ENCODE assay signal across 10 cellular contexts in the genomic region with DNA sequence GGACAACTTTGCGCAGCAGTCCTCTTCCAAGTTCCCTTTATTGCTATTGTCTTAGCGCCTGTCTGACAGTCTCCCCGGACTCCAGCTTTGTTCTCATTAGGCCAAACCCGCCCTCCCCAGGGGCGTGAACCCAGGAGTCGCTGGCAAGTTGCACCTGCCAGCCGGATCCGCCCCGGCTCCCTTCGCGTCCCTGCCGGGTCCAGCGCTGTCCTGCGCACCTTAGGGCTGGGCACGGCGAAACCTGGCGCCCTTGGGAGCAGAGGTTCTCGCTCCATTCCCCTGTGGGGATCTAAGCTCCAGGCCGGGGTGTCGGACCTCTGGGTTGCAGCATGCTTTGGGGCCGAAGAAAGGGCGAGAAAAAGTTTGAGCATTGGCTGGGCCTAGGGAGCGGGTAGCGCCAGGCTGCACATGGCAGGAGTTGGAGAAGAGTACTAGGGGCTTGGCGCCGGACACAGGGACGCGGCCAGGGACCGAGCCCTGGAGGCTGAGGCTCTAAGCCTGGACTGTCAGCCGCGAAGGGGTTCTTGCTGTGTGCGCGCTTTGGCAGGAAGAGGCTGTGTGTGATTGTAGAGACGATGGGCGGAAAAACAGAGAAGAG.
A peak's percentile ranks its signal among the peaks of the same experiment; 100 is the strongest.
DNase-seq lines count a peak whose midpoint lies in the region; ATAC-seq, FAIRE-seq and TF ChIP-seq lines count a peak whose summit lies in the region.
"Had no signal": no experiment of that assay in that cellular context is flagged by ENCODE, and none has a peak within 500 bp of the region (broad histone marks: within the 10 kb centered on the region; RNA-seq: fewer than 3 reads in every experiment).

No MANE protein-coding gene starts in this region.

- in situ Hi-C loops in HepG2 (cut with HindIII; ENCODE audit: extremely low pct_ligation_motif_present, low pct_unique_long_range_greater_than_20kb) = no loop called here

- H3K36me3 Mint-ChIP-seq in mesothelial cell of epicardium = no peaks in the 10 kb centered on the region

- no peak overlapping the region for H2AFZ ChIP-seq in HepG2 (ENCODE audit: low read length)

- TF ChIP-seq POLR2A in HepG2 (IDR thresholded peaks at IDR 0.05; ENCODE audit: insufficient read depth in 1 of 2, low read depth in 2 of 2, low read length in 2 of 2) = no peak

- FAIRE-seq in HepG2 (lab: Jason Lieb, UNC) = no peak
- FAIRE-seq: G401.6, K562 had no signal

- no peak for DNase-seq in HepG2 (ENCODE audit: low spot score)
- peak; percentile 20 to 49 for DNase-seq in mesothelial cell of epicardium (ENCODE audit: low spot score in 2 of 2, unreplicated experiment in 2 of 2)
- peak in 1 of 2 donors; percentile 73 for DNase-seq in aorta
- no peak for DNase-seq in RWPE1 (ENCODE audit: low spot score)

- H3K4me1 Mint-ChIP-seq in mesothelial cell of epicardium = peaks cover 20% of the 10 kb centered on the region

- H3K9me3 Mint-ChIP-seq in mesothelial cell of epicardium = no peaks in the 10 kb centered on the region

- peaks cover 25% of the 10 kb centered on the region for H3K27me3 Mint-ChIP-seq in mesothelial cell of epicardium (ENCODE audit: low read depth)

- POLR2A ChIA-PET in HepG2 (lab: Yijun Ruan, JAX) = no interaction called here
- POLR2A ChIA-PET in RWPE1 (lab: Yijun Ruan, JAX; ENCODE audit: low non-redundant PET) = no interaction called here

- H3K27ac Mint-ChIP-seq in mesothelial cell of epicardium = peak overlapping the region; percentile 13

- peak overlapping the region; percentile 26 to 53 (median 27) for H3K4me3 ChIP-seq in liver (ENCODE audit: low read depth in 1 of 3, low read length in 3 of 3)
- H3K4me3 ChIP-seq in HepG2 (replicated peaks in 1 of 3; ENCODE audit: insufficient read depth in 1 of 3, low read depth in 2 of 3, low read length in 3 of 3) = no peak overlapping the region
- peak overlapping the region; percentile 46 for H3K4me3 ChIP-seq in ectodermal cell (ENCODE audit: insufficient read depth, low read depth, low read length)
- peak overlapping the region; percentile 32 to 39 for H3K4me3 ChIP-seq in aorta (ENCODE audit: low read length in 2 of 2)
- H3K4me3 ChIP-seq: K562 had no signal

- intact Hi-C loops in HepG2 (cut with micrococcal nuclease; ENCODE audit: unreplicated experiment) (no loop called here), aorta (cut with DNase I) (no loop called here)

- no peak for ATAC-seq in HepG2
- peak; percentile 65 for ATAC-seq in aorta (ENCODE audit: low FRiP score)
- no peak for ATAC-seq in GM19452 (IDR thresholded peaks at IDR 0.05; ENCODE audit: unreplicated experiment)
- ATAC-seq in HG03280 (IDR thresholded peaks at IDR 0.05; ENCODE audit: unreplicated experiment) = no peak

- H3K27me3 ChIP-seq in liver (ENCODE audit: control insufficient read depth in 4 of 4, insufficient read depth in 4 of 4, low read length in 3 of 4) (peaks cover 0 to 9% (median 2%) of the 10 kb centered on the region in 4 donors), HepG2 (ENCODE audit: control insufficient read depth in 1 of 2, insufficient read depth in 2 of 2, low read length in 2 of 2) (peaks cover 2 to 5% of the 10 kb centered on the region in 2 experiments; a peak in 3 of 5 replicates), ectodermal cell (ENCODE audit: control insufficient read depth, insufficient read depth, low read length, poor library complexity, severe bottlenecking) (peaks cover 58% of the 10 kb centered on the region), aorta (ENCODE audit: control insufficient read depth in 1 of 2, insufficient read depth in 2 of 2, low read length in 1 of 2) (no peaks in the 10 kb centered on the region)

- H3K4me3 Mint-ChIP-seq in mesothelial cell of epicardium = peak overlapping the region; percentile 86

- CTCF ChIA-PET in HepG2 (lab: Yijun Ruan, JAX; ENCODE audit: low intra/inter-chr PET ratio, low total read pairs) = no interaction called here
- CTCF ChIA-PET in RWPE1 (lab: Yijun Ruan, JAX) = interaction anchor here (0.6 to 0.7 kb wide), 3 partner anchors 58 to 1922 kb away, joined by 4 to 5 read pairs (median 5); no protein-coding TSS in a partner anchor

- H3K36me3 ChIP-seq in liver (ENCODE audit: control insufficient read depth in 4 of 4, insufficient read depth in 3 of 4, low read depth in 1 of 4, low read length in 3 of 4) (no peaks in the 10 kb centered on the region), HepG2 (replicated peaks in 1 of 2; ENCODE audit: control insufficient read depth in 1 of 2, insufficient read depth in 2 of 2, low read length in 2 of 2) (no peaks in the 10 kb centered on the region), ectodermal cell (ENCODE audit: control insufficient read depth, insufficient read depth, low read length) (no peaks in the 10 kb centered on the region), aorta (ENCODE audit: control insufficient read depth in 1 of 2, insufficient read depth in 2 of 2, low read length in 1 of 2) (no peaks in the 10 kb centered on the region)

- no peak for TF ChIP-seq CTCF in liver (IDR thresholded peaks at IDR 0.05; ENCODE audit: low read depth, low read length, missing input control)
- TF ChIP-seq CTCF in HepG2 (CRISPR knock-in tag; IDR thresholded peaks at IDR 0.05) = no peak
- TF ChIP-seq CTCF in mesothelial cell of epicardium (IDR thresholded peaks at IDR 0.05; ENCODE audit: unreplicated experiment) = no peak
- TF ChIP-seq CTCF in RWPE1 (conservative IDR thresholded peaks at IDR 0.05; ENCODE audit: low read depth) = no peak

- no peaks in the 10 kb centered on the region for H4K20me1 ChIP-seq in HepG2 (ENCODE audit: insufficient read depth, low read length)

- 2% methylated on average over 35 of the region's 35 CpGs for WGBS in liver
- WGBS in HepG2 (ENCODE audit: low lambda C conversion rate) = 52% methylated on average over 34 of the region's 35 CpGs
- WGBS in ectodermal cell, 2 experiments = 1 to 2% methylated on average over 35 of the region's 35 CpGs
- 1% methylated on average over 35 of the region's 35 CpGs for WGBS in aorta, 2 donors

- H3K27ac ChIP-seq in liver (ENCODE audit: low read depth in 1 of 2, low read length in 2 of 2) (no peak overlapping the region), HepG2 (ENCODE audit: extremely low read length, insufficient read depth, low read length) (no peak overlapping the region), ectodermal cell (ENCODE audit: insufficient read depth, low read depth, low read length, poor library complexity, severe bottlenecking) (no peak overlapping the region), aorta (ENCODE audit: low read depth in 1 of 2, low read length in 2 of 2) (no peak overlapping the region), RWPE1 (no peak overlapping the region)

- H3K4me2 ChIP-seq in HepG2 (ENCODE audit: low read depth, low read length) = no peak overlapping the region

- TF ChIP-seq EP300 in HepG2 (IDR thresholded peaks at IDR 0.05; ENCODE audit: low read depth in 2 of 2, low read length in 2 of 2) (no peak), HepG2 (CRISPR knock-in tag; IDR thresholded peaks at IDR 0.05; ENCODE audit: borderline replicate concordance) (no peak)

- no peaks in the 10 kb centered on the region for H3K79me2 ChIP-seq in HepG2 (ENCODE audit: insufficient read depth, low read length)

- no peak overlapping the region for H3K9ac ChIP-seq in liver (ENCODE audit: low read depth in 1 of 2, low read length in 2 of 2)
- no peak overlapping the region for H3K9ac ChIP-seq in HepG2 (ENCODE audit: insufficient read depth, low read depth, low read length)

- no TSS peak for BruUV-seq in HepG2 (replicated peaks; lab: Mats Ljungman, UMichigan)

- TF ChIP-seq RAD21 in liver (IDR thresholded peaks at IDR 0.05) = no peak
- TF ChIP-seq RAD21 in HepG2 (CRISPR knock-in tag; IDR thresholded peaks at IDR 0.05) = no peak

- peaks cover 2 to 11% (median 6%) of the 10 kb centered on the region in 4 donors for H3K4me1 ChIP-seq in liver (ENCODE audit: control insufficient read depth in 4 of 4, insufficient read depth in 4 of 4, low read length in 3 of 4)
- H3K4me1 ChIP-seq in HepG2 (ENCODE audit: insufficient read depth, low read length) = no peaks in the 10 kb centered on the region
- H3K4me1 ChIP-seq in ectodermal cell (ENCODE audit: control insufficient read depth, insufficient read depth, low read length) = peaks cover 9% of the 10 kb centered on the region
- no peaks in the 10 kb centered on the region for H3K4me1 ChIP-seq in aorta (ENCODE audit: control insufficient read depth in 1 of 2, insufficient read depth in 2 of 2, low read length in 2 of 2)

- H3K9me3 ChIP-seq in liver (ENCODE audit: control insufficient read depth in 4 of 4, low read length in 3 of 4) (peaks cover 0 to 5% (median under 1%) of the 10 kb centered on the region in 4 donors), HepG2 (ENCODE audit: low read length) (no peaks in the 10 kb centered on the region), ectodermal cell (ENCODE audit: control insufficient read depth, low read length) (no peaks in the 10 kb centered on the region), aorta (ENCODE audit: control insufficient read depth, low read length) (no peaks in the 10 kb centered on the region)

TF ChIP-seq in liver, 16 proteins besides CTCF, POLR2A, EP300 and RAD21 (continues in another document):
- TF ChIP-seq SP1 (IDR thresholded peaks at IDR 0.05) = no peak
- no peak for TF ChIP-seq RXRA (IDR thresholded peaks at IDR 0.05)
- TF ChIP-seq HNF4G (IDR thresholded peaks at IDR 0.05) = no peak

TF ChIP-seq in HepG2, 621 proteins besides CTCF, POLR2A, EP300 and RAD21 (continues in another document):
- TF ChIP-seq TBX2 (CRISPR knock-in tag; IDR thresholded peaks at IDR 0.05; ENCODE audit: borderline replicate concordance) (no peak), SALL2 (CRISPR knock-in tag; IDR thresholded peaks at IDR 0.05) (no peak), SP2 (CRISPR knock-in tag; IDR thresholded peaks at IDR 0.05) (no peak), ZNF510 (CRISPR knock-in tag; IDR thresholded peaks at IDR 0.05; ENCODE audit: low read depth) (no peak), ZNF556 (CRISPR knock-in tag; IDR thresholded peaks at IDR 0.05; ENCODE audit: borderline replicate concordance) (no peak)
- TF ChIP-seq, protein P1, sequence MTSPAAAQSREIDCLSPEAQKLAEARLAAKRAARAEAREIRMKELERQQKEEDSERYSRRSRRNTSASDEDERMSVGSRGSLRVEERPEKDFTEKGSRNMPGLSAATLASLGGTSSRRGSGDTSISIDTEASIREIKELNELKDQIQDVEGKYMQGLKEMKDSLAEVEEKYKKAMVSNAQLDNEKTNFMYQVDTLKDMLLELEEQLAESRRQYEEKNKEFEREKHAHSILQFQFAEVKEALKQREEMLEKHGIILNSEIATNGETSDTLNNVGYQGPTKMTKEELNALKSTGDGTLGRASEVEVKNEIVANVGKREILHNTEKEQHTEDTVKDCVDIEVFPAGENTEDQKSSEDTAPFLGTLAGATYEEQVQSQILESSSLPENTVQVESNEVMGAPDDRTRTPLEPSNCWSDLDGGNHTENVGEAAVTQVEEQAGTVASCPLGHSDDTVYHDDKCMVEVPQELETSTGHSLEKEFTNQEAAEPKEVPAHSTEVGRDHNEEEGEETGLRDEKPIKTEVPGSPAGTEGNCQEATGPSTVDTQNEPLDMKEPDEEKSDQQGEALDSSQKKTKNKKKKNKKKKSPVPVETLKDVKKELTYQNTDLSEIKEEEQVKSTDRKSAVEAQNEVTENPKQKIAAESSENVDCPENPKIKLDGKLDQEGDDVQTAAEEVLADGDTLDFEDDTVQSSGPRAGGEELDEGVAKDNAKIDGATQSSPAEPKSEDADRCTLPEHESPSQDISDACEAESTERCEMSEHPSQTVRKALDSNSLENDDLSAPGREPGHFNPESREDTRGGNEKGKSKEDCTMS (CRISPR knock-in tag; conservative IDR thresholded peaks at IDR 0.05) = no peak

Comparison
In these comparisons a context has a peak if more than half of its experiments do, and no peak if none do; other contexts are left out.
1. H3K4me3 ChIP-seq: peak in liver (3 of 3), ectodermal cell (single experiment) and aorta (2 of 2); none in HepG2 (0 of 3).
2. DNase-seq: peak in mesothelial cell of epicardium (2 of 2); none in HepG2 (single experiment) and RWPE1 (single experiment).